In genomic region chr6:24666616-24667377, GRCh38 we compare ENCODE assay signal across 8 cellular contexts. TPM values are rescaled to one million over a fixed set of nuclear protein-coding genes. Genes with fewer than 3 reads are reported as not detected.
DNase-seq lines count a peak whose midpoint lies in the region; TF ChIP-seq lines count a peak whose summit lies in the region.

Gene ACOT13 (plus strand): TSS chr6:24667077. CDS start chr6:24667264, 187 bp downstream.
A gene with protein sequence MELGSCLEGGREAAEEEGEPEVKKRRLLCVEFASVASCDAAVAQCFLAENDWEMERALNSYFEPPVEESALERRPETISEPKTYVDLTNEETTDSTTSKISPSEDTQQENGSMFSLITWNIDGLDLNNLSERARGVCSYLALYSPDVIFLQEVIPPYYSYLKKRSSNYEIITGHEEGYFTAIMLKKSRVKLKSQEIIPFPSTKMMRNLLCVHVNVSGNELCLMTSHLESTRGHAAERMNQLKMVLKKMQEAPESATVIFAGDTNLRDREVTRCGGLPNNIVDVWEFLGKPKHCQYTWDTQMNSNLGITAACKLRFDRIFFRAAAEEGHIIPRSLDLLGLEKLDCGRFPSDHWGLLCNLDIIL (minus strand): TSS chr6:24666899. CDS start chr6:24666862, 37 bp downstream.

- H3K4me1 ChIP-seq in HAP-1 = peaks cover 14% of the 10 kb centered on the region
- H3K4me1 ChIP-seq in MM.1S (ENCODE audit: low read length) = peaks cover 7% of the 10 kb centered on the region
- H3K4me1 ChIP-seq in neuronal stem cell (ENCODE audit: control insufficient read depth in 2 of 2, insufficient read depth in 1 of 2, low read depth in 1 of 2, low read length in 2 of 2) = peaks cover 9 to 10% of the 10 kb centered on the region in 2 donors

- H3K9ac ChIP-seq in MM.1S (ENCODE audit: low read length) = peak within 1 kb of the TSS; percentile 83
- peak within 1 kb of the TSS; percentile 99 for H3K9ac ChIP-seq in neuronal stem cell (ENCODE audit: low read depth, low read length, poor library complexity)

- H2AFZ ChIP-seq in MM.1S (ENCODE audit: low read length) = peak within 1 kb of the TSS; percentile 99
- peak within 1 kb of the TSS; percentile 96 for H2AFZ ChIP-seq in neuronal stem cell (ENCODE audit: low read length)

- H3K27ac ChIP-seq in MM.1S (ENCODE audit: low read length) (peak within 1 kb of the TSS; percentile 65), neuronal stem cell (replicated peaks; ENCODE audit: low read length) (peak within 1 kb of the TSS; percentile 95)

- in situ Hi-C loops in HAP-1 (cut with MboI; ENCODE audit: low sequenced_read_pairs) = no loop called here

- H3K4ac ChIP-seq in neuronal stem cell (ENCODE audit: low read length) = peak within 1 kb of the TSS; percentile 69

- H3K79me2 ChIP-seq in MM.1S (ENCODE audit: low read length) = peaks cover 37% of the 10 kb centered on the region

- WGBS in neuronal stem cell (ENCODE audit: extremely low coverage in 2 of 2, insufficient read length in 2 of 2, insufficient replicate concordance in 1 of 2), 2 donors = no CpG with 5 or more reads among the region's 62 CpGs

- peak within 1 kb of the TSS; percentile 75 for H2BK120ac ChIP-seq in neuronal stem cell (ENCODE audit: low read depth, low read length)

- H3K79me1 ChIP-seq in neuronal stem cell (ENCODE audit: low read depth, low read length) = peaks cover 2% of the 10 kb centered on the region

- peak within 1 kb of the TSS; percentile 86 for H4K8ac ChIP-seq in neuronal stem cell (ENCODE audit: low read depth, low read length)

- H3K14ac ChIP-seq in neuronal stem cell (ENCODE audit: low read length) = peak within 1 kb of the TSS; percentile 84

- peak; percentile 96 for DNase-seq in GDM1 (lab: John Stamatoyannopoulos, UW)
- DNase-seq in HAP-1 (ENCODE audit: low spot score in 2 of 2) = peak; percentile 91 to 95
- DNase-seq in MM.1S = peak; percentile 97
- DNase-seq in SIG-M5 (lab: John Stamatoyannopoulos, UW) = peak; percentile 31
- DNase-seq in activated gamma-delta T cell treated with Interleukin-2 at 50 U/mL for 16 hours = peak; percentile 94
- peak; percentile 95 for DNase-seq in foreskin melanocyte
- peak; percentile 96 for DNase-seq in neuronal stem cell (ENCODE audit: low spot score)

- H3K36me3 ChIP-seq in HAP-1 (replicated peaks) = peaks cover 16% of the 10 kb centered on the region
- H3K36me3 ChIP-seq in MM.1S (replicated peaks; ENCODE audit: insufficient read depth, low read length) = no peaks in the 10 kb centered on the region
- peaks cover 6 to 40% of the 10 kb centered on the region in 2 donors for H3K36me3 ChIP-seq in neuronal stem cell (replicated peaks in 1 of 2; ENCODE audit: control insufficient read depth in 2 of 2, insufficient read depth in 2 of 2, low read length in 2 of 2)

- H3K9me3 ChIP-seq in HAP-1 (no peaks in the 10 kb centered on the region), MM.1S (replicated peaks; ENCODE audit: insufficient read depth, low read length) (no peaks in the 10 kb centered on the region), neuronal stem cell (replicated peaks in 1 of 2; ENCODE audit: control insufficient read depth in 2 of 2, insufficient read depth in 1 of 2, low read depth in 1 of 2, low read length in 2 of 2) (peaks cover 0 to 24% of the 10 kb centered on the region in 2 donors)

- H4K20me1 ChIP-seq in MM.1S (ENCODE audit: insufficient read depth, low read length) = no peaks in the 10 kb centered on the region

- H3K9me2 ChIP-seq in MM.1S (replicated peaks; ENCODE audit: insufficient read depth, low read length) = no peaks in the 10 kb centered on the region

- TF ChIP-seq CTCF in MM.1S (IDR thresholded peaks at IDR 0.05; ENCODE audit: low read length) (peak; percentile 44), subcutaneous adipose tissue (IDR thresholded peaks at IDR 0.05; ENCODE audit: low read depth) (no peak)

- peaks cover 8% of the 10 kb centered on the region; the same call in 1 of the 2 replicates for H3F3A ChIP-seq in MM.1S (ENCODE audit: insufficient read depth, low read length)

- H4K91ac ChIP-seq in neuronal stem cell (ENCODE audit: low read depth, low read length, poor library complexity) = peak within 1 kb of the TSS; percentile 82

- H3K4me2 ChIP-seq in MM.1S (ENCODE audit: low read depth, low read length) (peak within 1 kb of the TSS; percentile 91), neuronal stem cell (ENCODE audit: insufficient read depth, low read length, poor library complexity, severe bottlenecking) (peak within 1 kb of the TSS; percentile 76)

- peak within 1 kb of the TSS; percentile 100 for H2BK15ac ChIP-seq in neuronal stem cell (ENCODE audit: low read length)

- peak within 1 kb of the TSS; percentile 78 for H2AK5ac ChIP-seq in neuronal stem cell (ENCODE audit: low read depth, low read length)

- peak within 1 kb of the TSS; percentile 30 for H2BK12ac ChIP-seq in neuronal stem cell (ENCODE audit: low read length)

- H3K4me3 ChIP-seq in HAP-1 = peak within 1 kb of the TSS; percentile 94
- H3K4me3 ChIP-seq in MM.1S (ENCODE audit: low read length) = peak within 1 kb of the TSS; percentile 87
- peak within 1 kb of the TSS; percentile 92 to 93 for H3K4me3 ChIP-seq in neuronal stem cell (ENCODE audit: low read length in 2 of 2)

- peak within 1 kb of the TSS; percentile 100 for H3K18ac ChIP-seq in neuronal stem cell (ENCODE audit: low read length)

- H2BK5ac ChIP-seq in neuronal stem cell (ENCODE audit: low read length) = peak within 1 kb of the TSS; percentile 98

- no peaks in the 10 kb centered on the region for H3K27me3 ChIP-seq in HAP-1 (ENCODE audit: low read depth)
- no peaks in the 10 kb centered on the region for H3K27me3 ChIP-seq in MM.1S (replicated peaks; ENCODE audit: insufficient read depth, low read length)
- no peaks in the 10 kb centered on the region for H3K27me3 ChIP-seq in neuronal stem cell (ENCODE audit: control insufficient read depth in 3 of 3, insufficient read depth in 3 of 3, low read depth in 1 of 3, low read length in 3 of 3)

- H3K23ac ChIP-seq in neuronal stem cell (ENCODE audit: low read depth, low read length, poor library complexity) = peak within 1 kb of the TSS; percentile 96

RNA-seq across cellular contexts. Expression of gene ACOT13, which starts in this region (rescaled TPM):
- 43.3 TPM for polyA plus RNA-seq in neuronal stem cell (2013, experiment 1 of 2)
- 44.4 TPM for polyA plus RNA-seq in neuronal stem cell (2013, experiment 2 of 2)
- 10 to 100 TPM in 3 of 4 donors, 1 to 10 TPM in 1; 8.3 to 12.9 (median 10.8) TPM for total RNA-seq in subcutaneous adipose tissue

RNA-seq across cellular contexts. Expression of the second gene that starts in this region (rescaled TPM):
- 40.1 TPM for polyA plus RNA-seq in neuronal stem cell (2013, experiment 1 of 2)
- 39.9 TPM for polyA plus RNA-seq in neuronal stem cell (2013, experiment 2 of 2)
- 10 to 100 TPM; 45.7 to 73.1 (median 49.5) TPM for total RNA-seq in subcutaneous adipose tissue

Comparison
In these comparisons a context has a peak if more than half of its experiments do, and no peak if none do; other contexts are left out.
1. Peak in every context shown above with its lines: DNase-seq, H3K4me3 ChIP-seq and H3K27ac ChIP-seq.
2. DNase-seq: peak in every context shown above with its lines; median percentile 97 in MM.1S; 96 in GDM1; 96 in neuronal stem cell; 95 in foreskin melanocyte; 94 in activated gamma-delta T cell treated with Interleukin-2 at 50 U/mL for 16 hours; 93 in HAP-1; 31 in SIG-M5.